ENCODE assay signal across 1 cellular context in genomic region chr16:1361685-1362360, GRCh38.
TF ChIP-seq lines count a peak whose summit lies in the region.

No MANE protein-coding gene starts in this region.

TF ChIP-seq in H1, 55 proteins besides CTCF, POLR2A, EP300 and RAD21:
- TF ChIP-seq GABPA (IDR thresholded peaks at IDR 0.05; ENCODE audit: borderline replicate concordance, insufficient read depth, low read length) (no peak), NRF1 (IDR thresholded peaks at IDR 0.05; ENCODE audit: low read depth, low read length) (no peak), RBBP5 (IDR thresholded peaks at IDR 0.05; ENCODE audit: borderline replicate concordance, low read depth, low read length) (no peak), NANOG (IDR thresholded peaks at IDR 0.05; ENCODE audit: insufficient read depth, low read depth, low read length, poor library complexity, severe bottlenecking) (no peak), TCF12 (IDR thresholded peaks at IDR 0.05; ENCODE audit: low read depth, low read length) (no peak), SIX5 (IDR thresholded peaks at IDR 0.05; ENCODE audit: low read depth, low read length) (no peak), FOSL1 (IDR thresholded peaks at IDR 0.05; ENCODE audit: insufficient read depth, low read depth, low read length) (no peak), KDM4A (IDR thresholded peaks at IDR 0.05; ENCODE audit: low read depth, low read length, severe bottlenecking) (no peak), HDAC6 (IDR thresholded peaks at IDR 0.05; ENCODE audit: low read depth, low read length) (no peak), CHD2 (IDR thresholded peaks at IDR 0.05; ENCODE audit: low read length) (no peak), CTBP2 (IDR thresholded peaks at IDR 0.05; ENCODE audit: borderline replicate concordance, insufficient read depth, insufficient read length, low read length) (no peak), SP1 (IDR thresholded peaks at IDR 0.05; ENCODE audit: low read depth, low read length) (no peak), CHD1 (IDR thresholded peaks at IDR 0.05; ENCODE audit: low read depth, low read length) (no peak), TAF1 (IDR thresholded peaks at IDR 0.05; ENCODE audit: low read depth, low read length) (no peak), SP4 (IDR thresholded peaks at IDR 0.05; ENCODE audit: low read length) (no peak), RFX5 (IDR thresholded peaks at IDR 0.05; ENCODE audit: borderline replicate concordance, low read depth, low read length) (no peak)
